Comparison of ENCODE assay signal across 26 cellular contexts in genomic region chr9:132015866-132016265, GRCh38.
"Had no signal": no experiment of that assay in that cellular context is flagged by ENCODE, and none has a peak within 500 bp of the region (broad histone marks: within the 10 kb centered on the region; RNA-seq: fewer than 3 reads in every experiment).

No MANE protein-coding gene starts in this region.

- H3K9me3 ChIP-seq: esophagus squamous epithelium, gastrocnemius medialis, heart right ventricle, left lung, lower lobe of right lung, mucosa of descending colon had no signal

- H3K27me3 ChIP-seq: esophagus squamous epithelium, gastrocnemius medialis, heart right ventricle, left lung had no signal

- FAIRE-seq: endometrium, islet of Langerhans, keratinocyte had no signal

- H3K4me1 ChIP-seq: left lung, lower lobe of right lung had no signal

- ATAC-seq: effector memory CD8-positive, alpha-beta T cell; esophagus mucosa; gastrocnemius medialis; heart right ventricle; left cardiac atrium; left lung; left ventricle myocardium superior; lower lobe of right lung; mucosa of descending colon; naive thymus-derived CD8-positive, alpha-beta T cell had no signal

- H3K27ac ChIP-seq: epithelial cell of prostate, esophagus squamous epithelium, gastrocnemius medialis, left lung, lower lobe of right lung had no signal

- DNase-seq: cortex of kidney; effector CD8-positive, alpha-beta T cell; effector memory CD8-positive, alpha-beta T cell; endodermal cell; erythroblast; esophagus squamous epithelium; foreskin fibroblast; foreskin melanocyte; gastrocnemius medialis; glutamatergic neuron; head of caudate nucleus; heart right ventricle; hippocampal formation; left cardiac atrium; left lung; left ventricle myocardium superior; lower lobe of right lung; mesenchymal stem cell; mucosa of descending colon; naive B cell; naive thymus-derived CD8-positive, alpha-beta T cell had no signal

- H3K4me3 ChIP-seq: esophagus squamous epithelium, gastrocnemius medialis, heart right ventricle, left lung, lower lobe of right lung, mucosa of descending colon had no signal
